Comparison of ENCODE assay signal across 39 cellular contexts in genomic region chr4:187192266-187192665, GRCh38.
"Had no signal": no experiment of that assay in that cellular context is flagged by ENCODE, and none has a peak within 500 bp of the region (broad histone marks: within the 10 kb centered on the region; RNA-seq: fewer than 3 reads in every experiment).

No MANE protein-coding gene starts in this region.

- H3K27ac ChIP-seq: adrenal gland, ascending aorta, body of pancreas, brain microvascular endothelial cell, breast epithelium, cardiac muscle cell had no signal

- H3K36me3 ChIP-seq: adrenal gland, ascending aorta, brain microvascular endothelial cell, breast epithelium, cardiac muscle cell had no signal

- H3K4me1 Mint-ChIP-seq: activated naive CD4-positive, alpha-beta T cell treated with anti-CD3 and anti-CD28 coated beads, Interleukin-2, amount 10 ng/mL, durations not matched to agents 7 days and 5 days; activated naive CD4-positive, alpha-beta T cell treated with anti-CD3 and anti-CD28 coated beads, Interleukin-2, amount 50 U/mL, for 24 hours; activated naive CD8-positive, alpha-beta T cell treated with anti-CD3 and anti-CD28 coated beads for 36 hours; activated naive CD8-positive, alpha-beta T cell treated with anti-CD3 and anti-CD28 coated beads, Interleukin-2, amount 10 ng/mL, durations not matched to agents 7 days and 5 days; activated naive CD8-positive, alpha-beta T cell treated with anti-CD3 and anti-CD28 coated beads, Interleukin-2, amount 50 U/mL, for 24 hours; activated T-helper 17 cell treated with anti-CD3 and anti-CD28 coated beads, Interleukin-2, amount 50 U/mL, for 72 hours; central memory CD8-positive, alpha-beta T cell had no signal

- H3K27ac Mint-ChIP-seq: activated naive CD4-positive, alpha-beta T cell treated with anti-CD3 and anti-CD28 coated beads for 36 hours; activated naive CD4-positive, alpha-beta T cell treated with anti-CD3 and anti-CD28 coated beads, Interleukin-2, amount 10 ng/mL, durations not matched to agents 7 days and 5 days; activated naive CD4-positive, alpha-beta T cell treated with anti-CD3 and anti-CD28 coated beads, Interleukin-2, amount 50 U/mL, for 24 hours; activated naive CD4-positive, alpha-beta T cell treated with anti-CD3 and anti-CD28 coated beads, Interleukin-2, amount 50 U/mL, for 72 hours; activated naive CD8-positive, alpha-beta T cell; activated naive CD8-positive, alpha-beta T cell treated with anti-CD3 and anti-CD28 coated beads for 36 hours; activated naive CD8-positive, alpha-beta T cell treated with anti-CD3 and anti-CD28 coated beads, Interleukin-2, amount 10 ng/mL, durations not matched to agents 7 days and 5 days; activated naive CD8-positive, alpha-beta T cell treated with anti-CD3 and anti-CD28 coated beads, Interleukin-2, amount 50 U/mL, for 24 hours; activated T-cell treated with anti-CD3 and anti-CD28 coated beads, Interleukin-2, amount 50 U/mL, for 24 hours; activated T-cell treated with anti-CD3 and anti-CD28 coated beads, Interleukin-2, amount 50 U/mL, for 72 hours; activated T-helper 1 cell treated with anti-CD3 and anti-CD28 coated beads, Interleukin-12 subunit alpha, Interleukin-12 subunit beta, Interleukin-2, Interleukin-4 antibody, amounts not matched to agents 30 ng/mL and 10 ng/mL and 1 ng/mL, durations not matched to agents 14 hours and 24 hours and 36 hours; activated T-helper 17 cell treated with anti-CD3 and anti-CD28 coated beads, Interleukin-2, amount 50 U/mL, for 72 hours; activated T-helper 2 cell treated with anti-CD3 and anti-CD28 coated beads, Interferon-gamma antibody, Interleukin-2, Interleukin-4, amounts not matched to agents 10 μg/mL and 5 μg/mL and 100 μg/mL, durations not matched to agents 14 hours and 24 hours and 36 hours; brain had no signal

- H3K9me3 ChIP-seq: adrenal gland, ascending aorta, body of pancreas, breast epithelium had no signal

- H3K27me3 Mint-ChIP-seq: activated naive CD4-positive, alpha-beta T cell treated with anti-CD3 and anti-CD28 coated beads, Interleukin-2, amount 10 ng/mL, durations not matched to agents 7 days and 5 days; activated naive CD4-positive, alpha-beta T cell treated with anti-CD3 and anti-CD28 coated beads, Interleukin-2, amount 50 U/mL, for 24 hours; activated naive CD8-positive, alpha-beta T cell; activated naive CD8-positive, alpha-beta T cell treated with anti-CD3 and anti-CD28 coated beads for 36 hours; activated naive CD8-positive, alpha-beta T cell treated with anti-CD3 and anti-CD28 coated beads, Interleukin-2, amount 10 ng/mL, durations not matched to agents 7 days and 5 days; activated naive CD8-positive, alpha-beta T cell treated with anti-CD3 and anti-CD28 coated beads, Interleukin-2, amount 50 U/mL, for 24 hours; activated T-cell treated with anti-CD3 and anti-CD28 coated beads, Interleukin-2, amount 50 U/mL, for 24 hours; activated T-helper 17 cell treated with anti-CD3 and anti-CD28 coated beads, Interleukin-2, amount 50 U/mL, for 72 hours; central memory CD8-positive, alpha-beta T cell had no signal

- DNase-seq: activated effector memory CD4-positive, alpha-beta T cell treated with anti-CD3 and anti-CD28 coated beads, Interleukin-2, amount 50 U/mL, for 16 hours; activated effector memory CD4-positive, alpha-beta T cell treated with Interleukin-2 at 50 U/mL for 16 hours; activated gamma-delta T cell; activated gamma-delta T cell treated with Interleukin-2 at 50 U/mL for 16 hours; activated naive CD4-positive, alpha-beta T cell; activated naive CD4-positive, alpha-beta T cell treated with anti-CD3 and anti-CD28 coated beads for 36 hours; activated naive CD4-positive, alpha-beta T cell treated with anti-CD3 and anti-CD28 coated beads, Interleukin-2, amount 10 ng/mL, durations not matched to agents 7 days and 5 days; activated naive CD4-positive, alpha-beta T cell treated with anti-CD3 and anti-CD28 coated beads, Interleukin-2, amount 50 U/mL, for 16 hours; activated naive CD4-positive, alpha-beta T cell treated with Interleukin-2 at 50 U/mL for 16 hours; activated naive CD8-positive, alpha-beta T cell treated with anti-CD3 and anti-CD28 coated beads for 36 hours; activated naive CD8-positive, alpha-beta T cell treated with anti-CD3 and anti-CD28 coated beads, Interleukin-2, amount 10 ng/mL, durations not matched to agents 7 days and 5 days; activated naive CD8-positive, alpha-beta T cell treated with anti-CD3 and anti-CD28 coated beads, Interleukin-2, amount 50 U/mL, for 24 hours; activated T-cell treated with anti-CD3 and anti-CD28 coated beads for 4 hours; activated T-cell treated with anti-CD3 and anti-CD28 coated beads, Interleukin-2, amount 50 U/mL, for 1 hour; activated T-cell treated with anti-CD3 and anti-CD28 coated beads, Interleukin-2, amount 50 U/mL, for 24 hours; activated T-cell treated with anti-CD3 and anti-CD28 coated beads, Interleukin-2, amount 50 U/mL, for 4 hours; activated T-cell treated with anti-CD3 and anti-CD28 coated beads, Interleukin-2, amount 50 U/mL, for 48 hours; activated T-cell treated with anti-CD3 and anti-CD28 coated beads, Interleukin-2, amount 50 U/mL, for 72 hours; adrenal gland; amniotic stem cell; amygdala; anterior cingulate cortex; aorta; body of pancreas; brain microvascular endothelial cell; caudate nucleus; central memory CD4-positive, alpha-beta T cell; cerebellar nuclear complex had no signal

- H3K4me3 Mint-ChIP-seq: activated naive CD4-positive, alpha-beta T cell treated with anti-CD3 and anti-CD28 coated beads for 36 hours; activated naive CD4-positive, alpha-beta T cell treated with anti-CD3 and anti-CD28 coated beads, Interleukin-2, amount 10 ng/mL, durations not matched to agents 7 days and 5 days; activated naive CD4-positive, alpha-beta T cell treated with anti-CD3 and anti-CD28 coated beads, Interleukin-2, amount 50 U/mL, for 24 hours; activated naive CD8-positive, alpha-beta T cell; activated naive CD8-positive, alpha-beta T cell treated with anti-CD3 and anti-CD28 coated beads for 36 hours; activated naive CD8-positive, alpha-beta T cell treated with anti-CD3 and anti-CD28 coated beads, Interleukin-2, amount 10 ng/mL, durations not matched to agents 7 days and 5 days; activated naive CD8-positive, alpha-beta T cell treated with anti-CD3 and anti-CD28 coated beads, Interleukin-2, amount 50 U/mL, for 24 hours; activated T-cell treated with anti-CD3 and anti-CD28 coated beads, Interleukin-2, amount 50 U/mL, for 24 hours; activated T-cell treated with anti-CD3 and anti-CD28 coated beads, Interleukin-2, amount 50 U/mL, for 4 hours; activated T-cell treated with anti-CD3 and anti-CD28 coated beads, Interleukin-2, amount 50 U/mL, for 72 hours; activated T-helper 1 cell treated with anti-CD3 and anti-CD28 coated beads, Interleukin-12 subunit alpha, Interleukin-12 subunit beta, Interleukin-2, Interleukin-4 antibody, amounts not matched to agents 30 ng/mL and 10 ng/mL and 1 ng/mL, durations not matched to agents 14 hours and 24 hours and 36 hours; activated T-helper 17 cell treated with anti-CD3 and anti-CD28 coated beads, Interleukin-2, amount 50 U/mL, for 72 hours; brain; central memory CD8-positive, alpha-beta T cell had no signal

- H3K4me1 ChIP-seq: adrenal gland, ascending aorta, body of pancreas, breast epithelium had no signal

- H3K9me3 Mint-ChIP-seq: activated T-helper 1 cell treated with anti-CD3 and anti-CD28 coated beads, Interleukin-12 subunit alpha, Interleukin-12 subunit beta, Interleukin-2, Interleukin-4 antibody, amounts not matched to agents 30 ng/mL and 10 ng/mL and 1 ng/mL, durations not matched to agents 14 hours and 24 hours and 36 hours had no signal

- H3K4me3 ChIP-seq: adrenal gland, ascending aorta, body of pancreas, breast epithelium, cardiac muscle cell had no signal

- ATAC-seq: activated naive CD4-positive, alpha-beta T cell treated with anti-CD3 and anti-CD28 coated beads, Interleukin-2, amount 50 U/mL, for 72 hours; activated naive CD8-positive, alpha-beta T cell treated with anti-CD3 and anti-CD28 coated beads, Interleukin-2, amount 50 U/mL, for 24 hours; activated T-cell treated with anti-CD3 and anti-CD28 coated beads, Interleukin-2, amount 50 U/mL, for 4 hours; activated T-cell treated with anti-CD3 and anti-CD28 coated beads, Interleukin-2, amount 50 U/mL, for 72 hours; activated T-helper 17 cell treated with anti-CD3 and anti-CD28 coated beads, Interleukin-2, amount 50 U/mL, for 72 hours; body of pancreas had no signal

- H3K27me3 ChIP-seq: adrenal gland, ascending aorta, body of pancreas, brain microvascular endothelial cell, breast epithelium, cardiac muscle cell had no signal

- H3K36me3 Mint-ChIP-seq: activated naive CD4-positive, alpha-beta T cell treated with anti-CD3 and anti-CD28 coated beads, Interleukin-2, amount 10 ng/mL, durations not matched to agents 7 days and 5 days; activated naive CD4-positive, alpha-beta T cell treated with anti-CD3 and anti-CD28 coated beads, Interleukin-2, amount 50 U/mL, for 24 hours; activated naive CD8-positive, alpha-beta T cell; activated naive CD8-positive, alpha-beta T cell treated with anti-CD3 and anti-CD28 coated beads for 36 hours; activated naive CD8-positive, alpha-beta T cell treated with anti-CD3 and anti-CD28 coated beads, Interleukin-2, amount 10 ng/mL, durations not matched to agents 7 days and 5 days; brain had no signal
